Comparison of ENCODE assay signal across 10 cellular contexts in the genomic region with DNA sequence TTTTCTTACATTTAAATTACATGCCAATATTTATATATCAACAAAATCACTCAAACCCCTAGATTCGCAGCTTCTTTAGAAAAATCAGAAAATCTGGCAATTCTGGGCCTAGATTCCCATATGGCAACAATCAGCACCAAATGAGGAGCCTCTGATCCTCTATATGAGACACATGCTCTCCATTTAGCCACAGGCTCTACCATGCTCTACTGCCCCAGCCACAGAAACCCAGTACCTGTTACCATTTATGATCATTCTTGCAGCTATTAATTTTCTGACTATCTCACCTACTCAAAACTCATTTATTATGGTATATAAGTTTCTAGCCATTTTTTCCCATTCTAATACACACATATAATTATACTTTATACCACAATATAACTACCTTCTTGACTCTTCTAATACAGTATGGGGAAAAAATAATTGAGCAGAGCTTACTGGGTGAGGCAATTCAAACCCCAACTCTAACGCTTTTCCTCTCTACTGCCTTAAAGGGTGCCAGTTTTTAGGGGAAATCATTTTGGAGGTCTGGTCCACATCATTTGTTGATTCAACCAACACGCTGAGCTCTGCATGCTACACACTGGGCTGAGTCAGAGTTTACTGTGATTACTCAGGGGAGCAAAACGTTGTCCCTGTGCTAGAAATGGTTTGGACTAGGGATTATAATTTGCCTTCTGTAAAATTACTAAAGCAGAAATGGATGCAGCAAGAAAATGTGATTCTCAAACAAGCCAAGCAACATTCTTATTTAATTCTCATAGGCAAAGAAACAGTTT. TPM values are rescaled to one million over a fixed set of nuclear protein-coding genes. Genes with fewer than 3 reads are reported as not detected.
A peak's percentile ranks its signal among the peaks of the same experiment; 100 is the strongest.
DNase-seq lines count a peak whose midpoint lies in the region; ATAC-seq, FAIRE-seq and TF ChIP-seq lines count a peak whose summit lies in the region.
"Had no signal": no experiment of that assay in that cellular context is flagged by ENCODE, and none has a peak within 500 bp of the region (broad histone marks: within the 10 kb centered on the region; RNA-seq: fewer than 3 reads in every experiment).

No MANE protein-coding gene starts in this region.

- H3K4me3 ChIP-seq in fibroblast of villous mesenchyme (ENCODE audit: low read depth, low read length) = no peak overlapping the region
- peak overlapping the region in 1 of 4 donors; percentile 14 for H3K4me3 ChIP-seq in gastrocnemius medialis

- intact Hi-C loops in gastrocnemius medialis (cut with DNase I; ENCODE audit: low total_unique reads) = loop anchor here (5.0 kb wide), 1 partner anchor 198 kb away; no protein-coding TSS in a partner anchor

- H3K27me3 ChIP-seq in gastrocnemius medialis = no peaks in the 10 kb centered on the region

- no peaks in the 10 kb centered on the region for H3K9me3 ChIP-seq in gastrocnemius medialis

- DNase-seq in RCC 7860 (ENCODE audit: low spot score) (no peak), fibroblast of villous mesenchyme (ENCODE audit: low read depth) (peak; percentile 72), gastrocnemius medialis (no peak), superior temporal gyrus (ENCODE audit: extremely low spot score) (no peak), NCI-H1436 (lab: John Stamatoyannopoulos, UW) (no peak), NCI-H526 treated with DMSO at 0.1 percent for 48 hours (lab: John Stamatoyannopoulos, UW) (no peak)
- DNase-seq: DMS153, NCI-H2227 treated with DMSO at 0.1 percent for 48 hours had no signal

- no peak for TF ChIP-seq CTCF in fibroblast of villous mesenchyme (IDR thresholded peaks at IDR 0.05; ENCODE audit: insufficient read depth, low read depth, low read length)
- no peak for TF ChIP-seq CTCF in gastrocnemius medialis (IDR thresholded peaks at IDR 0.05 in 4 of 5, conservative IDR thresholded peaks at IDR 0.05 in 1 of 5)

- TF ChIP-seq POLR2A in gastrocnemius medialis (IDR thresholded peaks at IDR 0.05) = no peak

- in situ Hi-C loops in gastrocnemius medialis (cut with MboI; ENCODE audit: low sequenced_read_pairs in 4 of 4) = no loop called here

- H3K4me1 ChIP-seq in gastrocnemius medialis = peaks cover 78 to 98% of the 10 kb centered on the region in 2 donors

- H3K36me3 ChIP-seq in gastrocnemius medialis = no peaks in the 10 kb centered on the region

- peak; percentile 64 for ATAC-seq in GM18868 (IDR thresholded peaks at IDR 0.05; ENCODE audit: unreplicated experiment)
- ATAC-seq in gastrocnemius medialis = peak in 1 of 2 donors; percentile 30
- no peak for ATAC-seq in HG03520 (IDR thresholded peaks at IDR 0.05; ENCODE audit: unreplicated experiment)

- peak; percentile 80 for FAIRE-seq in RCC 7860 (lab: Jason Lieb, UNC)

- peak overlapping the region; percentile 80 to 97 (median 92) for H3K27ac ChIP-seq in gastrocnemius medialis

RNA-seq across cellular contexts. Expression of a gene that starts 11.6 kb away (rescaled TPM):
- total RNA-seq in fibroblast of villous mesenchyme (65.7 and 75.6 TPM in 2 replicates), gastrocnemius medialis (100 to 1,000 TPM; 157 to 572 (median 272) TPM)
